In the genomic region with DNA sequence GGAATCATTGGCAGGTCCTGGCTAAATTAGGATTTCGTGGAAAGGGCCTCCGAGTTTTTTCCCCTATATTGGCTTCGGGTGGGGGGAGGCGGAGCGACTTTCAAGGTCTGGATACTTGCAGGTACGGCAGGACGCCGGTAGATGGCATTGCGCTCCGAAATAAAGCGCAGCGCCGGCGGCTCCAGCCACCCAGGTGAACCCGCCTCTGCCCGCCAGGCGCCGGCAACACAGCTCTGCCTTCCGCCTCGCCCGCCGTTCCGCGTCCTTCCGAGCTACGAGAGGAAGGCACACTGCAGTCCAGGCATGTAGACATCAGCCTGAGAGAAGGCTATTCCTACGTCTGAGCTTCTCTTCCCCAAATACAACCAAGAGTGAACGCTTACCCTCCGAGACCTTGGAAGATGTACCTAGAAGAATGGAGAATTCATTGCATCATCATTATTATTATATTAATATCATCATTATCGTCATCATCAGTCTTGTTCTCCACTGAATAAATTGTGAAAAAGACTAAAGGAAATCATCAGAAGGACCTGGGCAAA, we compare ENCODE assay signal across 8 cellular contexts.
A peak's percentile ranks its signal among the peaks of the same experiment; 100 is the strongest.
DNase-seq lines count a peak whose midpoint lies in the region; ATAC-seq lines count a peak whose summit lies in the region.

No MANE protein-coding gene starts in this region.

- H3K27ac Mint-ChIP-seq in memory B cell, result no peak overlapping the region

- peak; percentile 69 for DNase-seq in CD1c-positive myeloid dendritic cell (ENCODE audit: extremely low spot score)
- peak; percentile 74 to 97 for DNase-seq in NCI-H526 (lab: John Stamatoyannopoulos, UW)
- DNase-seq in activated CD4-positive, alpha-beta T cell treated with anti-CD3 and anti-CD28 coated beads, Interleukin-2, amount 50 U/mL, for 48 hours, result peak; percentile 74 to 79
- DNase-seq in effector CD8-positive, alpha-beta T cell (lab: John Stamatoyannopoulos, UW), result peak; percentile 10
- peak; percentile 58 to 69 for DNase-seq in memory B cell (ENCODE audit: low spot score in 2 of 2)
- peak; percentile 18 for DNase-seq in stimulated activated CD8-positive, alpha-beta memory T cell treated with anti-CD3 and anti-CD28 coated beads, Interleukin-12 subunit alpha, Interleukin-12 subunit beta, amount 100 ng/mL, for 1 hour (ENCODE audit: low read depth)

- peak; percentile 96 for ATAC-seq in GM19438 (IDR thresholded peaks at IDR 0.05; ENCODE audit: low read depth, unreplicated experiment)
- ATAC-seq in HG03521 (IDR thresholded peaks at IDR 0.05; ENCODE audit: unreplicated experiment), result peak; percentile 98
- peak; percentile 89 for ATAC-seq in memory B cell (ENCODE audit: low read depth)

- H3K9me3 Mint-ChIP-seq in memory B cell, result no peaks in the 10 kb centered on the region

- H3K4me1 Mint-ChIP-seq in memory B cell, result peaks cover 15% of the 10 kb centered on the region

- peak overlapping the region; percentile 41 for H3K4me3 Mint-ChIP-seq in memory B cell

- H3K27me3 Mint-ChIP-seq in memory B cell, result peaks cover 24% of the 10 kb centered on the region

- no peaks in the 10 kb centered on the region for H3K36me3 Mint-ChIP-seq in memory B cell

Comparison
In these comparisons a context has a peak if more than half of its experiments do, and no peak if none do; other contexts are left out.
1. Peak in every context shown above with its lines: DNase-seq and ATAC-seq.
2. DNase-seq: peak in every context shown above with its lines; median percentile 86 in NCI-H526; 76 in activated CD4-positive, alpha-beta T cell treated with anti-CD3 and anti-CD28 coated beads, Interleukin-2, amount 50 U/mL, for 48 hours; 69 in CD1c-positive myeloid dendritic cell; 64 in memory B cell; 18 in stimulated activated CD8-positive, alpha-beta memory T cell treated with anti-CD3 and anti-CD28 coated beads, Interleukin-12 subunit alpha, Interleukin-12 subunit beta, amount 100 ng/mL, for 1 hour; 10 in effector CD8-positive, alpha-beta T cell.